Comparison of ENCODE assay signal across 18 cellular contexts in genomic region chr20:4524307-4524706, GRCh38.
"Had no signal": no experiment of that assay in that cellular context is flagged by ENCODE, and none has a peak within 500 bp of the region (broad histone marks: within the 10 kb centered on the region; RNA-seq: fewer than 3 reads in every experiment).

No MANE protein-coding gene starts in this region.

- H3K36me3 ChIP-seq: Peyer's patch had no signal

- H3K4me1 Mint-ChIP-seq: IgD-negative memory B cell had no signal

- H3K4me3 Mint-ChIP-seq: IgD-negative memory B cell had no signal

- DNase-seq: Kasumi-1, NCI-H1092 treated with DMSO at 0.1 percent for 48 hours, NCI-H1436 treated with DMSO at 0.1 percent for 48 hours, NCI-H1694, NCI-H187 treated with DMSO at 0.1 percent for 48 hours, NCI-H2029 treated with DMSO at 0.1 percent for 48 hours, NCI-H226, NCI-H446, NCI-H510A, NCI-H524 treated with DMSO at 0.1 percent for 48 hours, NCI-H69, NCI-H774, Peyer's patch, Right ventricle myocardium superior, SIG-M5 had no signal

- H3K27ac Mint-ChIP-seq: IgD-negative memory B cell had no signal

- H3K4me1 ChIP-seq: Peyer's patch had no signal

- H3K27me3 ChIP-seq: Peyer's patch had no signal

- H3K9me3 ChIP-seq: Peyer's patch had no signal

- ATAC-seq: K562 had no signal

- H3K27ac ChIP-seq: KMS-11, Peyer's patch had no signal

- H3K4me2 ChIP-seq: KMS-11 had no signal

- H3K9ac ChIP-seq: KMS-11 had no signal

- H3K4me3 ChIP-seq: K562, Peyer's patch had no signal
